ENCODE assay signal across 8 cellular contexts in genomic region chr11:47915407-47916137, GRCh38.
DNase-seq lines count a peak whose midpoint lies in the region; ATAC-seq and TF ChIP-seq lines count a peak whose summit lies in the region.
"Had no signal": no experiment of that assay in that cellular context is flagged by ENCODE, and none has a peak within 500 bp of the region (broad histone marks: within the 10 kb centered on the region; RNA-seq: fewer than 3 reads in every experiment).

No MANE protein-coding gene starts in this region.

- POLR2A ChIA-PET in HEK293 (lab: Yijun Ruan, JAX): no interaction called here

- DNase-seq in dermis blood vessel endothelial cell (peak; percentile 38), germinal center (ENCODE audit: low spot score) (no peak)
- DNase-seq in stimulated activated CD4-positive, alpha-beta T cell treated with anti-CD3 and anti-CD28 coated beads, Interleukin-2, amount 100 ng/mL, for 24 hours: peak; percentile 21 to 25
- DNase-seq: gastrocnemius medialis had no signal

- H3K27ac ChIP-seq in HEK293 (ENCODE audit: extremely low read depth, low read depth, low read length): no peak overlapping the region
- H3K27ac ChIP-seq: gastrocnemius medialis had no signal

- ATAC-seq in SK-N-SH treated with all-trans-retinoic acid at 6 μM for 48 hours (no peak), HG03520 (IDR thresholded peaks at IDR 0.05; ENCODE audit: unreplicated experiment) (no peak), HG03097 (IDR thresholded peaks at IDR 0.05; ENCODE audit: low FRiP score, unreplicated experiment) (no peak)
- ATAC-seq: gastrocnemius medialis had no signal

- CTCF ChIA-PET in HEK293 (lab: Yijun Ruan, JAX): interaction anchor here (0.6 kb wide), 1 partner anchor 424 kb away, joined by 3 read pairs; no protein-coding TSS in a partner anchor

- H3K36me3 ChIP-seq in HEK293 (ENCODE audit: control insufficient read depth in 2 of 2, insufficient read depth in 1 of 2, low read length in 2 of 2): no peaks in the 10 kb centered on the region
- H3K36me3 ChIP-seq: gastrocnemius medialis had no signal

- H3K4me1 ChIP-seq in HEK293 (ENCODE audit: control insufficient read depth, insufficient read depth, low read length): no peaks in the 10 kb centered on the region; the same call in 1 of the 2 replicates
- H3K4me1 ChIP-seq: gastrocnemius medialis had no signal

- H3K4me3 ChIP-seq in HEK293 (ENCODE audit: low read depth, low read length): no peak overlapping the region
- H3K4me3 ChIP-seq: gastrocnemius medialis had no signal

- no peak for TF ChIP-seq CTCF in HEK293 (tag by site-specific recombination; IDR thresholded peaks at IDR 0.05)

- H3K9me3 ChIP-seq in HEK293 (ENCODE audit: control insufficient read depth, insufficient read depth, low read depth, low read length): no peaks in the 10 kb centered on the region
- H3K9me3 ChIP-seq: gastrocnemius medialis had no signal

TF ChIP-seq in HEK293, 187 proteins besides CTCF, POLR2A, EP300 and RAD21:
- TF ChIP-seq ZNF423 (tag by site-specific recombination; IDR thresholded peaks at IDR 0.05): no peak
- TF ChIP-seq TCF7L2 (IDR thresholded peaks at IDR 0.05; ENCODE audit: borderline replicate concordance, low read depth, low read length): peak; percentile 23; the same call in 1 of the 2 replicates
- TF ChIP-seq ZNF621 (tag by site-specific recombination; IDR thresholded peaks at IDR 0.05): no peak

TF ChIP-seq in SK-N-SH treated with all-trans-retinoic acid at 6 μM for 48 hours, 23 proteins besides CTCF, POLR2A, EP300 and RAD21:
- TF ChIP-seq SNAI2 (CRISPR knock-in tag; IDR thresholded peaks at IDR 0.05) (no peak), ZNF70 (CRISPR knock-in tag; IDR thresholded peaks at IDR 0.05) (peak; percentile 59), GLIS3 (CRISPR knock-in tag; IDR thresholded peaks at IDR 0.05) (no peak), ZNF8 (CRISPR knock-in tag; IDR thresholded peaks at IDR 0.05) (no peak), ESRRG (CRISPR knock-in tag; IDR thresholded peaks at IDR 0.05) (no peak), CSDC2 (CRISPR knock-in tag; IDR thresholded peaks at IDR 0.05) (no peak), ZNF565 (CRISPR knock-in tag; conservative IDR thresholded peaks at IDR 0.05; ENCODE audit: low read depth) (no peak), CSRNP3 (CRISPR knock-in tag; IDR thresholded peaks at IDR 0.05) (no peak), ZFP30 (CRISPR knock-in tag; IDR thresholded peaks at IDR 0.05) (no peak), TCF4 (CRISPR knock-in tag; IDR thresholded peaks at IDR 0.05; ENCODE audit: borderline replicate concordance) (peak; percentile 72; the same call in 1 of the 2 replicates), BACH2 (CRISPR knock-in tag; IDR thresholded peaks at IDR 0.05; ENCODE audit: borderline replicate concordance) (no peak), POU6F1 (CRISPR knock-in tag; IDR thresholded peaks at IDR 0.05; ENCODE audit: borderline replicate concordance, low read depth) (no peak), ARNTL (CRISPR knock-in tag; IDR thresholded peaks at IDR 0.05; ENCODE audit: borderline replicate concordance, low read depth) (no peak)
